In genomic region chr19:7098096-7098495, GRCh38 we compare ENCODE assay signal across 8 cellular contexts. TPM values are rescaled to one million over a fixed set of nuclear protein-coding genes. Genes with fewer than 3 reads are reported as not detected.
A peak's percentile ranks its signal among the peaks of the same experiment; 100 is the strongest.
DNase-seq lines count a peak whose midpoint lies in the region; ATAC-seq, FAIRE-seq and TF ChIP-seq lines count a peak whose summit lies in the region.

No MANE protein-coding gene starts in this region.

- peak overlapping the region; percentile 90 for H3K27ac Mint-ChIP-seq in activated naive CD8-positive, alpha-beta T cell treated with anti-CD3 and anti-CD28 coated beads, Interleukin-2, amount 50 U/mL, for 24 hours

- peak overlapping the region; percentile 90 for H3K4me3 Mint-ChIP-seq in activated naive CD8-positive, alpha-beta T cell treated with anti-CD3 and anti-CD28 coated beads, Interleukin-2, amount 50 U/mL, for 24 hours

- H2BK15ac ChIP-seq in mesenchymal stem cell (ENCODE audit: low read depth, poor library complexity, severe bottlenecking), result no peak overlapping the region

- H3K23ac ChIP-seq in mesenchymal stem cell (ENCODE audit: low read length in 2 of 2), result no peak overlapping the region

- TF ChIP-seq RAD21 in A549 (conservative IDR thresholded peaks at IDR 0.05 in 1 of 2, IDR thresholded peaks at IDR 0.05 in 1 of 2), result no peak

- DNase-seq in A549 (ENCODE audit: low read depth in 1 of 2, low spot score in 1 of 2) (no peak), HFF-Myc (ENCODE audit: extremely low read depth, low read depth) (no peak), mesenchymal stem cell (no peak), SHP77 (lab: John Stamatoyannopoulos, UW) (no peak)
- DNase-seq in activated naive CD8-positive, alpha-beta T cell treated with anti-CD3 and anti-CD28 coated beads, Interleukin-2, amount 50 U/mL, for 24 hours, result no peak

- FAIRE-seq in A549 (lab: Jason Lieb, UNC), result no peak

- peaks cover 13% of the 10 kb centered on the region for H3K4me1 Mint-ChIP-seq in activated naive CD8-positive, alpha-beta T cell treated with anti-CD3 and anti-CD28 coated beads, Interleukin-2, amount 50 U/mL, for 24 hours

- H3K14ac ChIP-seq in mesenchymal stem cell (ENCODE audit: low read length in 2 of 2), result no peak overlapping the region

- H3K4me3 ChIP-seq in A549, result peak overlapping the region; percentile 50; the same call in 2 of the 3 replicates
- peak overlapping the region; percentile 45 for H3K4me3 ChIP-seq in HFF-Myc (replicated peaks; ENCODE audit: low read depth, low read length)
- H3K4me3 ChIP-seq in mesenchymal stem cell (ENCODE audit: insufficient read depth in 1 of 2, low read depth in 1 of 2, low read length in 2 of 2), result peak overlapping the region in 1 of 2 experiments; percentile 78

- peaks cover 7% of the 10 kb centered on the region for H3K79me1 ChIP-seq in mesenchymal stem cell (replicated peaks; ENCODE audit: low read length, poor library complexity, severe bottlenecking)

- peaks cover 32% of the 10 kb centered on the region for H3K9me3 Mint-ChIP-seq in activated naive CD8-positive, alpha-beta T cell treated with anti-CD3 and anti-CD28 coated beads, Interleukin-2, amount 50 U/mL, for 24 hours

- no peak overlapping the region for H2AK5ac ChIP-seq in mesenchymal stem cell (ENCODE audit: low read length, severe bottlenecking)

- H3K36me3 ChIP-seq in mesenchymal stem cell (ENCODE audit: control insufficient read depth in 1 of 2, insufficient read depth in 2 of 2, low read depth in 1 of 2, low read length in 2 of 2), result peaks cover 0 to 3% of the 10 kb centered on the region in 2 experiments

- peak overlapping the region; percentile 93 for H3K9ac ChIP-seq in mesenchymal stem cell (ENCODE audit: low read length)

- H3K9me3 ChIP-seq in A549, result peaks cover 18% of the 10 kb centered on the region
- peaks cover 21% of the 10 kb centered on the region for H3K9me3 ChIP-seq in mesenchymal stem cell (ENCODE audit: control insufficient read depth, low read length)

- TF ChIP-seq EP300 in A549 (IDR thresholded peaks at IDR 0.05), result no peak

- CTCF ChIA-PET in A549 (lab: Yijun Ruan, JAX), result no interaction called here

- TF ChIP-seq CTCF in A549 (IDR thresholded peaks at IDR 0.05) (no peak), HFF-Myc (IDR thresholded peaks at IDR 0.05; ENCODE audit: low read depth, low read length, missing control alignments) (no peak)

- H2BK120ac ChIP-seq in mesenchymal stem cell (ENCODE audit: low read depth, low read length), result no peak overlapping the region

- H3K4ac ChIP-seq in mesenchymal stem cell (ENCODE audit: low read depth in 1 of 2, low read length in 2 of 2), result no peak overlapping the region

- H3K18ac ChIP-seq in mesenchymal stem cell (ENCODE audit: low read depth in 1 of 2, low read length in 2 of 2), result no peak overlapping the region

- no peak overlapping the region for H4K8ac ChIP-seq in mesenchymal stem cell (ENCODE audit: low read length)

- no peak for TF ChIP-seq POLR2A in A549 (IDR thresholded peaks at IDR 0.05; ENCODE audit: low read length)

- POLR2A ChIA-PET in A549 (lab: Yijun Ruan, JAX), result no interaction called here

- 82% methylated on average over 3 of the region's 3 CpGs for WGBS in A549 (ENCODE audit: missing lambda C conversion rate)
- WGBS in mesenchymal stem cell, result 92% methylated on average over 3 of the region's 3 CpGs

- H2BK12ac ChIP-seq in mesenchymal stem cell (ENCODE audit: low read length in 2 of 2), result no peak overlapping the region

- no peak for ATAC-seq in A549
- ATAC-seq in activated naive CD8-positive, alpha-beta T cell treated with anti-CD3 and anti-CD28 coated beads, Interleukin-2, amount 50 U/mL, for 24 hours, result no peak
- ATAC-seq in GM18868 (IDR thresholded peaks at IDR 0.05; ENCODE audit: unreplicated experiment), result no peak
- no peak for ATAC-seq in GM18498 (IDR thresholded peaks at IDR 0.05; ENCODE audit: unreplicated experiment)
- no peak for ATAC-seq in HG03025 (IDR thresholded peaks at IDR 0.05; ENCODE audit: low FRiP score, unreplicated experiment)

- H3K4me1 ChIP-seq in A549 (0 out of 3 replicates have a peak, but pooled peaks cover 3% of the 10 kb centered on the region), mesenchymal stem cell (ENCODE audit: control insufficient read depth, insufficient read depth, low read depth, low read length) (peaks cover 3% of the 10 kb centered on the region)

- H3K27ac ChIP-seq in A549, result no peak overlapping the region; a peak in 1 of 6 replicates
- no peak overlapping the region for H3K27ac ChIP-seq in mesenchymal stem cell (ENCODE audit: low read length, poor library complexity, severe bottlenecking)

- no peaks in the 10 kb centered on the region for H3K27me3 ChIP-seq in mesenchymal stem cell (ENCODE audit: control insufficient read depth in 1 of 2, insufficient read depth in 1 of 2, low read length in 2 of 2)

- H4K91ac ChIP-seq in mesenchymal stem cell (ENCODE audit: low read length), result no peak overlapping the region

- H2AFZ ChIP-seq in mesenchymal stem cell (ENCODE audit: low read depth, low read length), result no peak overlapping the region

- H3K27me3 Mint-ChIP-seq in activated naive CD8-positive, alpha-beta T cell treated with anti-CD3 and anti-CD28 coated beads, Interleukin-2, amount 50 U/mL, for 24 hours, result no peaks in the 10 kb centered on the region

- peaks cover 20% of the 10 kb centered on the region for H3K36me3 Mint-ChIP-seq in activated naive CD8-positive, alpha-beta T cell treated with anti-CD3 and anti-CD28 coated beads, Interleukin-2, amount 50 U/mL, for 24 hours (ENCODE audit: low read depth)

- H3K4me2 ChIP-seq in A549 (peak overlapping the region; percentile 55), mesenchymal stem cell (ENCODE audit: low read length, poor library complexity, severe bottlenecking) (no peak overlapping the region)

- H2BK5ac ChIP-seq in mesenchymal stem cell (ENCODE audit: low read depth, low read length, poor library complexity, severe bottlenecking), result no peak overlapping the region

TF ChIP-seq in A549, 52 proteins besides CTCF, POLR2A, EP300 and RAD21 (continues in another document):
- TF ChIP-seq KDM5A (IDR thresholded peaks at IDR 0.05) (no peak), FOSL2 (IDR thresholded peaks at IDR 0.05) (no peak), FOSL2 (CRISPR knock-in tag; IDR thresholded peaks at IDR 0.05) (no peak), HOXB13 (CRISPR knock-in tag; IDR thresholded peaks at IDR 0.05; ENCODE audit: low read depth) (no peak), HOXA7 (CRISPR knock-in tag; IDR thresholded peaks at IDR 0.05) (no peak), CBX2 (IDR thresholded peaks at IDR 0.05; ENCODE audit: borderline replicate concordance, low read depth) (no peak), POLR2AphosphoS2 (conservative IDR thresholded peaks at IDR 0.05; ENCODE audit: low read length) (no peak), MYC (IDR thresholded peaks at IDR 0.05; ENCODE audit: borderline replicate concordance, low read length) (no peak), TFCP2L1 (CRISPR knock-in tag; IDR thresholded peaks at IDR 0.05) (no peak)
- TF ChIP-seq, protein P1, sequence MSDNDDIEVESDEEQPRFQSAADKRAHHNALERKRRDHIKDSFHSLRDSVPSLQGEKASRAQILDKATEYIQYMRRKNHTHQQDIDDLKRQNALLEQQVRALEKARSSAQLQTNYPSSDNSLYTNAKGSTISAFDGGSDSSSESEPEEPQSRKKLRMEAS (IDR thresholded peaks at IDR 0.05), result no peak
- TF ChIP-seq, protein P2, sequence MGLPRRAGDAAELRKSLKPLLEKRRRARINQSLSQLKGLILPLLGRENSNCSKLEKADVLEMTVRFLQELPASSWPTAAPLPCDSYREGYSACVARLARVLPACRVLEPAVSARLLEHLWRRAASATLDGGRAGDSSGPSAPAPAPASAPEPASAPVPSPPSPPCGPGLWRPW (IDR thresholded peaks at IDR 0.05), result no peak

RNA-seq across cellular contexts. Expression of gene ZNF557, which starts 28.6 kb away (rescaled TPM):
- 4.2 and 5.0 TPM in 2 replicates for polyA plus RNA-seq in A549 (2011; rRNA removed)
- 0.83 and 0.91 TPM in 2 replicates for polyA plus RNA-seq in A549 (2012; cell fraction: cytosol; rRNA removed)
- polyA plus RNA-seq in A549 (2012; cell fraction: nucleus; rRNA removed), result 0.83 and 1.0 TPM in 2 replicates
- polyA plus RNA-seq in A549 (2017; fragmentation: RNase III; extraction: RNeasy Plus Mini Kit Qiagen cat#74134 plus additional on column Dnase treatment), result 2.3 to 2.4 TPM (median 2.3 TPM) in 3 replicates
- 11.8 and 12.4 TPM in 2 replicates for polyA minus RNA-seq in A549 (2011; rRNA and poly(A)+ RNA removed)
- 4.2 TPM for polyA plus RNA-seq in mesenchymal stem cell (2013, experiment 1 of 2)
- 3.7 TPM for polyA plus RNA-seq in mesenchymal stem cell (2013, experiment 2 of 2)

RNA-seq across cellular contexts. Expression of gene MBD3L3, which starts 39.6 kb away (rescaled TPM):
- not detected in 2 replicates for polyA plus RNA-seq in A549 (2011; rRNA removed)
- polyA plus RNA-seq in A549 (2012; cell fraction: cytosol; rRNA removed), result not detected in 2 replicates
- not detected in 2 replicates for polyA plus RNA-seq in A549 (2012; cell fraction: nucleus; rRNA removed)
- polyA plus RNA-seq in A549 (2017; fragmentation: RNase III; extraction: RNeasy Plus Mini Kit Qiagen cat#74134 plus additional on column Dnase treatment), result not detected in 3 replicates
- not detected in 2 replicates for polyA minus RNA-seq in A549 (2011; rRNA and poly(A)+ RNA removed)
- not detected for polyA plus RNA-seq in mesenchymal stem cell (2013, experiment 1 of 2)
- polyA plus RNA-seq in mesenchymal stem cell (2013, experiment 2 of 2), result not detected

RNA-seq across cellular contexts. Expression of gene MBD3L2, which starts 49.0 kb away (rescaled TPM):
- polyA plus RNA-seq in A549 (2011; rRNA removed), result not detected in 2 replicates
- polyA plus RNA-seq in A549 (2012; cell fraction: cytosol; rRNA removed), result 0.05 TPM in 1 of 2 replicates, not detected in the other
- not detected in 2 replicates for polyA plus RNA-seq in A549 (2012; cell fraction: nucleus; rRNA removed)
- polyA plus RNA-seq in A549 (2017; fragmentation: RNase III; extraction: RNeasy Plus Mini Kit Qiagen cat#74134 plus additional on column Dnase treatment), result not detected in 3 replicates
- polyA minus RNA-seq in A549 (2011; rRNA and poly(A)+ RNA removed), result not detected in 2 replicates
- not detected for polyA plus RNA-seq in mesenchymal stem cell (2013, experiment 1 of 2)
- polyA plus RNA-seq in mesenchymal stem cell (2013, experiment 2 of 2), result not detected

RNA-seq across cellular contexts. Expression of gene MBD3L4, which starts 58.1 kb away (rescaled TPM):
- not detected in 2 replicates for polyA plus RNA-seq in A549 (2011; rRNA removed)
- not detected in 2 replicates for polyA plus RNA-seq in A549 (2012; cell fraction: cytosol; rRNA removed)
- not detected in 2 replicates for polyA plus RNA-seq in A549 (2012; cell fraction: nucleus; rRNA removed)
- polyA plus RNA-seq in A549 (2017; fragmentation: RNase III; extraction: RNeasy Plus Mini Kit Qiagen cat#74134 plus additional on column Dnase treatment), result not detected in 3 replicates
- not detected in 2 replicates for polyA minus RNA-seq in A549 (2011; rRNA and poly(A)+ RNA removed)
- not detected for polyA plus RNA-seq in mesenchymal stem cell (2013, experiment 1 of 2)
- polyA plus RNA-seq in mesenchymal stem cell (2013, experiment 2 of 2), result not detected
